8 cellular contexts compared by ENCODE assay signal in the genomic region with DNA sequence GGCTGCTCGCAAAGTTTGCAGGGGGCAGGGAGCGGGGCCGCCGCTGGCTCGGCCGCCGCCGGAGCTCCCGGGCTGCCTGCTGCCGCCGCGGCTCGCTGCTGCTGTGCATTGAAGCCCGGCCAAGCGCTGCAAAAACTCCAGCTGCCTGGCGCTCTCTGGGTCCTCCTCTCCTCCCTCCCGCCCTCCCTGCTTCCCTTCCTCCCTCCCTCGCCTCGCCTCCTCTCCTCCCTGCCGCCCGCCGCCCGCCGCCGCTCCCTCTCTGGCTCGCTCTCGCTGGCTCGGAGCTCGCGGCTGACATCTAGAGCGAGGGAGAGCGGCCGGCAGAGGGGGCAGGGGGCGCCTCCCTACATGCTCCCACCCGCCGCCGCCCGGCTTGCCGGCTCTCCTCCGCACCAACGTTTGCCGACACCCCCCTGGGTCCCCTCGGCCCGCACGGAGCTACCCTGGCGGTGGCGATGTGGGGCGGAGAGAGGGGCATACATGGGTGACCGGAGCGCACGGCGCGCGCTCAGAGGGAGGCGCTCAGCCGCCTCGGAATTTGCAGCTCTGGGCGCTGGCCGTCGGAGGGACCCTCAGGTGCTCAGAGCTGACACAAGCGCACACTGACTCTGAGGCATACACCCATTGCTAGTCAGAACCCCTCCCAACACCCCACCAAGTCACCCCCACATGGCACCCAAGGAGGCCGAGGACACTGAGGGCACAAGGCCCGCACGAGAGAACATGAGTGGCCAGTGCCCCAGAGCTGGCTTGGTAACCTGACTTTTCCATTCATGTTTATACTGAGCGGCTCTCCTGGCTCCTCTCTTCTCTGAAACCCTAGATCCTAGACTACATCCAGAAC. TPM values are rescaled to one million over a fixed set of nuclear protein-coding genes. Genes with fewer than 3 reads are reported as not detected.
DNase-seq lines count a peak whose midpoint lies in the region; ATAC-seq and TF ChIP-seq lines count a peak whose summit lies in the region.

No MANE protein-coding gene starts in this region.

- H3K4me1 ChIP-seq in body of pancreas (peaks cover 17% of the 10 kb centered on the region), skeletal muscle satellite cell (ENCODE audit: control insufficient read depth, insufficient read depth, low read length) (peaks cover 8% of the 10 kb centered on the region)

- no peaks in the 10 kb centered on the region for H3K36me3 ChIP-seq in body of pancreas (replicated peaks in 1 of 2; ENCODE audit: insufficient read depth in 1 of 2, low read depth in 2 of 2)
- no peaks in the 10 kb centered on the region for H3K36me3 ChIP-seq in skeletal muscle satellite cell (ENCODE audit: insufficient read depth, low read length)

- peak in 1 of 3 donors; percentile 12 for TF ChIP-seq POLR2A in body of pancreas (IDR thresholded peaks at IDR 0.05)

- H3K4me3 ChIP-seq in body of pancreas: no peak overlapping the region
- peak overlapping the region; percentile 2 for H3K4me3 ChIP-seq in skeletal muscle satellite cell (ENCODE audit: low read length)

- H3K4me2 ChIP-seq in skeletal muscle satellite cell (ENCODE audit: low read length): peak overlapping the region; percentile 62

- DNase-seq in DMS153 (lab: John Stamatoyannopoulos, UW) (peak; percentile 18), DMS153 treated with DMSO at 0.1 percent for 48 hours (lab: John Stamatoyannopoulos, UW; ENCODE audit: unreplicated experiment) (no peak), NCI-H2227 treated with DMSO at 0.1 percent for 48 hours (lab: John Stamatoyannopoulos, UW) (peak; percentile 76), body of pancreas (peak; percentile 35 to 62 (median 46)), iPS-NIHi7 (ENCODE audit: extremely low spot score) (peak; percentile 81)

- WGBS in body of pancreas, 2 donors: 11 to 60% methylated on average over 2 to 36 of the region's 65 CpGs

- ATAC-seq in body of pancreas: peak; percentile 64
- ATAC-seq in HG02623 (IDR thresholded peaks at IDR 0.05; ENCODE audit: unreplicated experiment): no peak
- ATAC-seq in HG03025 (IDR thresholded peaks at IDR 0.05; ENCODE audit: low FRiP score, unreplicated experiment): no peak

- no peak overlapping the region for H3K27ac ChIP-seq in body of pancreas

- no peak for TF ChIP-seq CTCF in body of pancreas (IDR thresholded peaks at IDR 0.05)

- H3K9ac ChIP-seq in skeletal muscle satellite cell (ENCODE audit: low read depth, low read length): no peak overlapping the region

- intact Hi-C loops in body of pancreas (cut with DNase I): loop anchor here (5.0 kb wide), 2 partner anchors 260 to 630 kb away; no protein-coding TSS in a partner anchor

- H3K27me3 ChIP-seq in body of pancreas: peaks cover 0 to 27% of the 10 kb centered on the region in 2 donors
- peaks cover 74% of the 10 kb centered on the region for H3K27me3 ChIP-seq in skeletal muscle satellite cell (ENCODE audit: control insufficient read depth, insufficient read depth, low read length)

- H3K9me3 ChIP-seq in body of pancreas (no peaks in the 10 kb centered on the region), skeletal muscle satellite cell (replicated peaks; ENCODE audit: low read length) (no peaks in the 10 kb centered on the region)

RNA-seq across cellular contexts. Expression of gene PLXNA4, which starts 1.2 kb away (rescaled TPM):
- total RNA-seq in body of pancreas: 1 to 10 TPM; 2.1 to 8.2 TPM
- total RNA-seq in skeletal muscle satellite cell (2012; rRNA removed): under 0.01 TPM in 2 replicates
